19 cellular contexts compared by ENCODE assay signal in genomic region chr3:37521403-37521802, GRCh38.
"Had no signal": no experiment of that assay in that cellular context is flagged by ENCODE, and none has a peak within 500 bp of the region (broad histone marks: within the 10 kb centered on the region; RNA-seq: fewer than 3 reads in every experiment).

No MANE protein-coding gene starts in this region.

- H3K4me3 Mint-ChIP-seq: activated B cell treated with CpG ODN at 0.5 μM for 24 hours; activated CD4-positive, alpha-beta memory T cell treated with anti-CD3 and anti-CD28 coated beads, Interleukin-2, amount 10 ng/mL, durations not matched to agents 7 days and 5 days; activated CD8-positive, alpha-beta memory T cell treated with anti-CD3 and anti-CD28 coated beads, Interleukin-2, amount 10 ng/mL, durations not matched to agents 7 days and 5 days; activated naive CD8-positive, alpha-beta T cell treated with anti-CD3 and anti-CD28 coated beads, Interleukin-2, amount 10 ng/mL, durations not matched to agents 7 days and 5 days; central memory CD8-positive, alpha-beta T cell; natural killer cell treated with Interleukin-12 subunit alpha and Interleukin-12 subunit beta and Interleukin-15 and Interleukin-18, amount 100 ng/mL, for 72 hours; T-helper 2 cell treated with Interferon-gamma antibody and Interleukin-4, amounts not matched to agents 5 μg/mL and 100 μg/mL, for 36 hours had no signal

- H3K36me3 Mint-ChIP-seq: activated CD8-positive, alpha-beta memory T cell treated with anti-CD3 and anti-CD28 coated beads, Interleukin-2, amount 10 ng/mL, durations not matched to agents 7 days and 5 days; activated naive CD8-positive, alpha-beta T cell treated with anti-CD3 and anti-CD28 coated beads, Interleukin-2, amount 10 ng/mL, durations not matched to agents 7 days and 5 days; natural killer cell treated with Interleukin-12 subunit alpha and Interleukin-12 subunit beta and Interleukin-15 and Interleukin-18, amount 100 ng/mL, for 72 hours had no signal

- ATAC-seq: activated CD8-positive, alpha-beta memory T cell treated with anti-CD3 and anti-CD28 coated beads, Interleukin-2, amount 10 ng/mL, durations not matched to agents 7 days and 5 days; gastroesophageal sphincter had no signal

- DNase-seq: activated B cell treated with CpG ODN at 0.5 μM for 24 hours; activated CD4-positive, alpha-beta memory T cell treated with anti-CD3 and anti-CD28 coated beads, Interleukin-2, amount 10 ng/mL, durations not matched to agents 7 days and 5 days; activated CD4-positive, alpha-beta T cell treated with anti-CD3 and anti-CD28 coated beads for 48 hours; activated CD8-positive, alpha-beta memory T cell treated with anti-CD3 and anti-CD28 coated beads, Interleukin-2, amount 10 ng/mL, durations not matched to agents 7 days and 5 days; activated naive CD4-positive, alpha-beta T cell treated with Interleukin-2 at 50 U/mL for 16 hours; activated naive CD8-positive, alpha-beta T cell treated with anti-CD3 and anti-CD28 coated beads, Interleukin-2, amount 10 ng/mL, durations not matched to agents 7 days and 5 days; colonic mucosa; erythroblast; nucleus accumbens; stimulated activated CD4-positive, alpha-beta T cell treated with anti-CD3 and anti-CD28 coated beads, Interleukin-12 subunit alpha, Interleukin-12 subunit beta, amount 100 ng/mL, for 4 hours; stimulated activated CD4-positive, alpha-beta T cell treated with anti-CD3 and anti-CD28 coated beads, Interleukin-1b, Interleukin-23, amount 100 ng/mL, for 48 hours; stimulated activated CD8-positive, alpha-beta memory T cell treated with anti-CD3 and anti-CD28 coated beads, Interleukin-4, amount 100 ng/mL, for 48 hours; stimulated activated naive CD4-positive, alpha-beta T cell; transverse colon had no signal

- H3K27ac Mint-ChIP-seq: activated B cell treated with CpG ODN at 0.5 μM for 24 hours; activated CD4-positive, alpha-beta memory T cell treated with anti-CD3 and anti-CD28 coated beads, Interleukin-2, amount 10 ng/mL, durations not matched to agents 7 days and 5 days; activated CD8-positive, alpha-beta memory T cell treated with anti-CD3 and anti-CD28 coated beads, Interleukin-2, amount 10 ng/mL, durations not matched to agents 7 days and 5 days; activated naive CD8-positive, alpha-beta T cell treated with anti-CD3 and anti-CD28 coated beads, Interleukin-2, amount 10 ng/mL, durations not matched to agents 7 days and 5 days; natural killer cell treated with Interleukin-12 subunit alpha and Interleukin-12 subunit beta and Interleukin-15 and Interleukin-18, amount 100 ng/mL, for 72 hours; T-helper 2 cell treated with Interferon-gamma antibody and Interleukin-4, amounts not matched to agents 5 μg/mL and 100 μg/mL, for 36 hours had no signal

- H3K27ac ChIP-seq: colonic mucosa, gastroesophageal sphincter, transverse colon, vagina had no signal

- H3K36me3 ChIP-seq: colonic mucosa, transverse colon had no signal

- H3K4me3 ChIP-seq: colonic mucosa, gastroesophageal sphincter, transverse colon, vagina had no signal

- H3K4me1 ChIP-seq: colonic mucosa, transverse colon had no signal

- H3K9me3 Mint-ChIP-seq: activated B cell treated with CpG ODN at 0.5 μM for 24 hours; activated CD4-positive, alpha-beta memory T cell treated with anti-CD3 and anti-CD28 coated beads, Interleukin-2, amount 10 ng/mL, durations not matched to agents 7 days and 5 days; activated naive CD8-positive, alpha-beta T cell treated with anti-CD3 and anti-CD28 coated beads, Interleukin-2, amount 10 ng/mL, durations not matched to agents 7 days and 5 days; central memory CD8-positive, alpha-beta T cell; natural killer cell treated with Interleukin-12 subunit alpha and Interleukin-12 subunit beta and Interleukin-15 and Interleukin-18, amount 100 ng/mL, for 72 hours; T-helper 2 cell treated with Interferon-gamma antibody and Interleukin-4, amounts not matched to agents 5 μg/mL and 100 μg/mL, for 36 hours had no signal

- H3K4me1 Mint-ChIP-seq: activated B cell treated with CpG ODN at 0.5 μM for 24 hours; activated CD4-positive, alpha-beta memory T cell treated with anti-CD3 and anti-CD28 coated beads, Interleukin-2, amount 10 ng/mL, durations not matched to agents 7 days and 5 days; activated CD8-positive, alpha-beta memory T cell treated with anti-CD3 and anti-CD28 coated beads, Interleukin-2, amount 10 ng/mL, durations not matched to agents 7 days and 5 days; central memory CD8-positive, alpha-beta T cell had no signal

- H3K9me3 ChIP-seq: colonic mucosa, gastroesophageal sphincter, transverse colon, vagina had no signal

- H3K27me3 Mint-ChIP-seq: activated B cell treated with CpG ODN at 0.5 μM for 24 hours had no signal

- H3K27me3 ChIP-seq: colonic mucosa, gastroesophageal sphincter, transverse colon, vagina had no signal
